ENCODE assay signal across 40 cellular contexts in the genomic region with DNA sequence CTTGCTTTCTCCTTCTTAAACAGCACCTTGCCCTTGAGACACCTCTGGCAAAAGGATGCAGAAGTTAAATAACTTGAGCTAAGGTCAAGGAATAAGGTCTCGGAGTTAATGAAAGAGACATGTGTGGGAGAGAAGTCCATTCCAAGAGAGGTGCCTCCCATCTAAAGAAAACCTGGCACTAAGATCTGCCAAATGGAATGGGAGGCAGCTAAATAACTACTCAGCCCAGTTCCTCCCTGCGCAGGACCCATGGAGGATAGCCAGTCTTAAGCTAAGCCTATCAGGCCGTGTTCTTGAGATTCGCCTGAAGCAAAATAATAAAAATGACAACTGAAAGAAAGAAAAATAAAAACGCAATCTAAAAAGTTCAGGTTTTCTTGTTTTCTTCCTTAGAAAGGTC.
"Had no signal": no experiment of that assay in that cellular context is flagged by ENCODE, and none has a peak within 500 bp of the region (broad histone marks: within the 10 kb centered on the region; RNA-seq: fewer than 3 reads in every experiment).

No MANE protein-coding gene starts in this region.

- DNase-seq: activated effector memory CD4-positive, alpha-beta T cell treated with anti-CD3 and anti-CD28 coated beads, Interleukin-2, amount 50 U/mL, for 16 hours; activated effector memory CD4-positive, alpha-beta T cell treated with Interleukin-2 at 50 U/mL for 16 hours; activated gamma-delta T cell; activated gamma-delta T cell treated with Interleukin-2 at 50 U/mL for 16 hours; activated naive CD4-positive, alpha-beta T cell; activated naive CD4-positive, alpha-beta T cell treated with anti-CD3 and anti-CD28 coated beads for 36 hours; activated naive CD4-positive, alpha-beta T cell treated with anti-CD3 and anti-CD28 coated beads, Interleukin-2, amount 10 ng/mL, durations not matched to agents 7 days and 5 days; activated naive CD4-positive, alpha-beta T cell treated with anti-CD3 and anti-CD28 coated beads, Interleukin-2, amount 50 U/mL, for 16 hours; activated naive CD4-positive, alpha-beta T cell treated with Interleukin-2 at 50 U/mL for 16 hours; activated naive CD8-positive, alpha-beta T cell treated with anti-CD3 and anti-CD28 coated beads for 36 hours; activated naive CD8-positive, alpha-beta T cell treated with anti-CD3 and anti-CD28 coated beads, Interleukin-2, amount 10 ng/mL, durations not matched to agents 7 days and 5 days; activated naive CD8-positive, alpha-beta T cell treated with anti-CD3 and anti-CD28 coated beads, Interleukin-2, amount 50 U/mL, for 24 hours; activated T-cell treated with anti-CD3 and anti-CD28 coated beads for 4 hours; activated T-cell treated with anti-CD3 and anti-CD28 coated beads, Interleukin-2, amount 50 U/mL, for 1 hour; activated T-cell treated with anti-CD3 and anti-CD28 coated beads, Interleukin-2, amount 50 U/mL, for 24 hours; activated T-cell treated with anti-CD3 and anti-CD28 coated beads, Interleukin-2, amount 50 U/mL, for 4 hours; activated T-cell treated with anti-CD3 and anti-CD28 coated beads, Interleukin-2, amount 50 U/mL, for 48 hours; activated T-cell treated with anti-CD3 and anti-CD28 coated beads, Interleukin-2, amount 50 U/mL, for 72 hours; adrenal gland; amniotic stem cell; amygdala; anterior cingulate cortex; aorta; body of pancreas; brain microvascular endothelial cell; caudate nucleus; central memory CD4-positive, alpha-beta T cell; cerebellar nuclear complex had no signal

- H3K9me3 ChIP-seq: adrenal gland, ascending aorta, body of pancreas, breast epithelium had no signal

- ATAC-seq: activated naive CD4-positive, alpha-beta T cell treated with anti-CD3 and anti-CD28 coated beads, Interleukin-2, amount 50 U/mL, for 72 hours; activated naive CD8-positive, alpha-beta T cell treated with anti-CD3 and anti-CD28 coated beads, Interleukin-2, amount 50 U/mL, for 24 hours; activated T-cell treated with anti-CD3 and anti-CD28 coated beads, Interleukin-2, amount 50 U/mL, for 4 hours; activated T-cell treated with anti-CD3 and anti-CD28 coated beads, Interleukin-2, amount 50 U/mL, for 72 hours; activated T-helper 17 cell treated with anti-CD3 and anti-CD28 coated beads, Interleukin-2, amount 50 U/mL, for 72 hours; body of pancreas had no signal

- H3K27me3 ChIP-seq: adrenal gland, ascending aorta, body of pancreas, brain microvascular endothelial cell, cardiac muscle cell had no signal

- H3K4me3 Mint-ChIP-seq: activated naive CD4-positive, alpha-beta T cell treated with anti-CD3 and anti-CD28 coated beads for 36 hours; activated naive CD4-positive, alpha-beta T cell treated with anti-CD3 and anti-CD28 coated beads, Interleukin-2, amount 10 ng/mL, durations not matched to agents 7 days and 5 days; activated naive CD4-positive, alpha-beta T cell treated with anti-CD3 and anti-CD28 coated beads, Interleukin-2, amount 50 U/mL, for 24 hours; activated naive CD8-positive, alpha-beta T cell; activated naive CD8-positive, alpha-beta T cell treated with anti-CD3 and anti-CD28 coated beads for 36 hours; activated naive CD8-positive, alpha-beta T cell treated with anti-CD3 and anti-CD28 coated beads, Interleukin-2, amount 10 ng/mL, durations not matched to agents 7 days and 5 days; activated naive CD8-positive, alpha-beta T cell treated with anti-CD3 and anti-CD28 coated beads, Interleukin-2, amount 50 U/mL, for 24 hours; activated T-cell treated with anti-CD3 and anti-CD28 coated beads, Interleukin-2, amount 50 U/mL, for 24 hours; activated T-cell treated with anti-CD3 and anti-CD28 coated beads, Interleukin-2, amount 50 U/mL, for 4 hours; activated T-cell treated with anti-CD3 and anti-CD28 coated beads, Interleukin-2, amount 50 U/mL, for 72 hours; activated T-helper 1 cell treated with anti-CD3 and anti-CD28 coated beads, Interleukin-12 subunit alpha, Interleukin-12 subunit beta, Interleukin-2, Interleukin-4 antibody, amounts not matched to agents 30 ng/mL and 10 ng/mL and 1 ng/mL, durations not matched to agents 14 hours and 24 hours and 36 hours; activated T-helper 17 cell treated with anti-CD3 and anti-CD28 coated beads, Interleukin-2, amount 50 U/mL, for 72 hours; brain; central memory CD8-positive, alpha-beta T cell had no signal

- H3K36me3 Mint-ChIP-seq: activated naive CD4-positive, alpha-beta T cell treated with anti-CD3 and anti-CD28 coated beads, Interleukin-2, amount 50 U/mL, for 72 hours; activated naive CD8-positive, alpha-beta T cell treated with anti-CD3 and anti-CD28 coated beads for 36 hours had no signal

- H3K4me1 ChIP-seq: adrenal gland, ascending aorta, breast epithelium had no signal

- H3K27me3 Mint-ChIP-seq: activated naive CD4-positive, alpha-beta T cell treated with anti-CD3 and anti-CD28 coated beads, Interleukin-2, amount 10 ng/mL, durations not matched to agents 7 days and 5 days; activated naive CD4-positive, alpha-beta T cell treated with anti-CD3 and anti-CD28 coated beads, Interleukin-2, amount 50 U/mL, for 24 hours; activated naive CD8-positive, alpha-beta T cell; activated naive CD8-positive, alpha-beta T cell treated with anti-CD3 and anti-CD28 coated beads for 36 hours; activated naive CD8-positive, alpha-beta T cell treated with anti-CD3 and anti-CD28 coated beads, Interleukin-2, amount 10 ng/mL, durations not matched to agents 7 days and 5 days; activated naive CD8-positive, alpha-beta T cell treated with anti-CD3 and anti-CD28 coated beads, Interleukin-2, amount 50 U/mL, for 24 hours; activated T-helper 17 cell treated with anti-CD3 and anti-CD28 coated beads, Interleukin-2, amount 50 U/mL, for 72 hours; central memory CD8-positive, alpha-beta T cell had no signal

- H3K27ac ChIP-seq: adrenal gland, ascending aorta, body of pancreas, brain microvascular endothelial cell, breast epithelium, cardiac muscle cell had no signal

- H3K4me1 Mint-ChIP-seq: activated naive CD4-positive, alpha-beta T cell treated with anti-CD3 and anti-CD28 coated beads, Interleukin-2, amount 10 ng/mL, durations not matched to agents 7 days and 5 days; activated naive CD4-positive, alpha-beta T cell treated with anti-CD3 and anti-CD28 coated beads, Interleukin-2, amount 50 U/mL, for 24 hours; activated naive CD8-positive, alpha-beta T cell treated with anti-CD3 and anti-CD28 coated beads for 36 hours; activated naive CD8-positive, alpha-beta T cell treated with anti-CD3 and anti-CD28 coated beads, Interleukin-2, amount 50 U/mL, for 24 hours; activated T-helper 17 cell treated with anti-CD3 and anti-CD28 coated beads, Interleukin-2, amount 50 U/mL, for 72 hours; brain; central memory CD8-positive, alpha-beta T cell had no signal

- H3K27ac Mint-ChIP-seq: activated naive CD4-positive, alpha-beta T cell treated with anti-CD3 and anti-CD28 coated beads for 36 hours; activated naive CD4-positive, alpha-beta T cell treated with anti-CD3 and anti-CD28 coated beads, Interleukin-2, amount 10 ng/mL, durations not matched to agents 7 days and 5 days; activated naive CD4-positive, alpha-beta T cell treated with anti-CD3 and anti-CD28 coated beads, Interleukin-2, amount 50 U/mL, for 24 hours; activated naive CD8-positive, alpha-beta T cell; activated naive CD8-positive, alpha-beta T cell treated with anti-CD3 and anti-CD28 coated beads for 36 hours; activated naive CD8-positive, alpha-beta T cell treated with anti-CD3 and anti-CD28 coated beads, Interleukin-2, amount 10 ng/mL, durations not matched to agents 7 days and 5 days; activated naive CD8-positive, alpha-beta T cell treated with anti-CD3 and anti-CD28 coated beads, Interleukin-2, amount 50 U/mL, for 24 hours; activated T-cell treated with anti-CD3 and anti-CD28 coated beads, Interleukin-2, amount 50 U/mL, for 24 hours; activated T-cell treated with anti-CD3 and anti-CD28 coated beads, Interleukin-2, amount 50 U/mL, for 72 hours; activated T-helper 1 cell treated with anti-CD3 and anti-CD28 coated beads, Interleukin-12 subunit alpha, Interleukin-12 subunit beta, Interleukin-2, Interleukin-4 antibody, amounts not matched to agents 30 ng/mL and 10 ng/mL and 1 ng/mL, durations not matched to agents 14 hours and 24 hours and 36 hours; activated T-helper 17 cell treated with anti-CD3 and anti-CD28 coated beads, Interleukin-2, amount 50 U/mL, for 72 hours; activated T-helper 2 cell treated with anti-CD3 and anti-CD28 coated beads, Interferon-gamma antibody, Interleukin-2, Interleukin-4, amounts not matched to agents 10 μg/mL and 5 μg/mL and 100 μg/mL, durations not matched to agents 14 hours and 24 hours and 36 hours; brain had no signal

- H3K9me3 Mint-ChIP-seq: activated naive CD4-positive, alpha-beta T cell treated with anti-CD3 and anti-CD28 coated beads for 36 hours; activated naive CD4-positive, alpha-beta T cell treated with anti-CD3 and anti-CD28 coated beads, Interleukin-2, amount 10 ng/mL, durations not matched to agents 7 days and 5 days; activated naive CD4-positive, alpha-beta T cell treated with anti-CD3 and anti-CD28 coated beads, Interleukin-2, amount 50 U/mL, for 24 hours; activated naive CD4-positive, alpha-beta T cell treated with anti-CD3 and anti-CD28 coated beads, Interleukin-2, amount 50 U/mL, for 72 hours; activated naive CD8-positive, alpha-beta T cell treated with anti-CD3 and anti-CD28 coated beads for 36 hours; activated naive CD8-positive, alpha-beta T cell treated with anti-CD3 and anti-CD28 coated beads, Interleukin-2, amount 10 ng/mL, durations not matched to agents 7 days and 5 days; activated naive CD8-positive, alpha-beta T cell treated with anti-CD3 and anti-CD28 coated beads, Interleukin-2, amount 50 U/mL, for 24 hours; activated T-cell treated with anti-CD3 and anti-CD28 coated beads, Interleukin-2, amount 50 U/mL, for 24 hours; activated T-cell treated with anti-CD3 and anti-CD28 coated beads, Interleukin-2, amount 50 U/mL, for 4 hours; activated T-cell treated with anti-CD3 and anti-CD28 coated beads, Interleukin-2, amount 50 U/mL, for 72 hours; activated T-helper 1 cell treated with anti-CD3 and anti-CD28 coated beads, Interleukin-12 subunit alpha, Interleukin-12 subunit beta, Interleukin-2, Interleukin-4 antibody, amounts not matched to agents 30 ng/mL and 10 ng/mL and 1 ng/mL, durations not matched to agents 14 hours and 24 hours and 36 hours; activated T-helper 17 cell treated with anti-CD3 and anti-CD28 coated beads, Interleukin-2, amount 50 U/mL, for 72 hours; activated T-helper 2 cell treated with anti-CD3 and anti-CD28 coated beads, Interferon-gamma antibody, Interleukin-2, Interleukin-4, amounts not matched to agents 10 μg/mL and 5 μg/mL and 100 μg/mL, durations not matched to agents 14 hours and 24 hours and 36 hours; central memory CD8-positive, alpha-beta T cell had no signal

- H3K4me3 ChIP-seq: adrenal gland, ascending aorta, body of pancreas, breast epithelium, cardiac muscle cell had no signal

- H3K36me3 ChIP-seq: brain microvascular endothelial cell, breast epithelium had no signal

- FAIRE-seq: bronchial epithelial cell had no signal
